In genomic region chr7:101342892-101343291, GRCh38 we compare ENCODE assay signal across 10 cellular contexts. TPM values are rescaled to one million over a fixed set of nuclear protein-coding genes. Genes with fewer than 3 reads are reported as not detected.
"Had no signal": no experiment of that assay in that cellular context is flagged by ENCODE, and none has a peak within 500 bp of the region (broad histone marks: within the 10 kb centered on the region; RNA-seq: fewer than 3 reads in every experiment).

No MANE protein-coding gene starts in this region.

- DNase-seq: GM23248, H7, HCEC 1CT, Karpas-422, KBM-7 had no signal

- FAIRE-seq: H1, HTR-8/SVneo had no signal

- H3K4me3 Mint-ChIP-seq: IgD-negative memory B cell had no signal

- H3K4me3 ChIP-seq: GM23248 had no signal

- H3K4me2 ChIP-seq: KMS-11 had no signal

- H3K27ac Mint-ChIP-seq: IgD-negative memory B cell had no signal

- H3K9ac ChIP-seq: GM23248, KMS-11 had no signal

- H3K36me3 Mint-ChIP-seq: IgD-negative memory B cell had no signal

- H2AFZ ChIP-seq: GM23248 had no signal

- H3K4me1 Mint-ChIP-seq: IgD-negative memory B cell had no signal

- H3K27ac ChIP-seq: GM23248, KMS-11 had no signal

RNA-seq across cellular contexts. Expression of gene COL26A1, which starts 19.8 kb away (rescaled TPM):
- total RNA-seq: GM23248, HT-29 had no signal
- polyA plus RNA-seq: GM23248, IgD-negative memory B cell had no signal
